Comparison of ENCODE assay signal across 24 cellular contexts in the genomic region with DNA sequence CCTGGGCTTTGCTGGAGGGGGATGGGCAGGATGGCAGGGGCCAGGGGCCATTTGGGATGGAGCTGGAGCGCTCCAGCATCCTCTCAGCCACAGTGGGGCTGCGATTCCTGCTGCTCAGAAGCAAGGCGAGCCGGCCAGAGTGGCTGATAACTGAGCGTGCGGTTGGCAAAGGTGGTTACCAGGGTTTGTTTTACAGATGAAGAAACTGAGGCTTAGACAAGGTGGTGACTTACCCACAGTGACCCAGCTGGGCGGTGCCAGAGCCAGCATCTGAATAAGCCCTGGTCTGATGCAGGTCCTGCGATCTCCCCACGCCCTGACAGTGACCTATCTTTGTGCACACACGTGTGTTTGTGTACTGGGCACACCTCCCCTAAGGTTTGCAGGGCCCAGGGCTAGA. TPM values are rescaled to one million over a fixed set of nuclear protein-coding genes. Genes with fewer than 3 reads are reported as not detected.
DNase-seq lines count a peak whose midpoint lies in the region; ATAC-seq and TF ChIP-seq lines count a peak whose summit lies in the region.
"Had no signal": no experiment of that assay in that cellular context is flagged by ENCODE, and none has a peak within 500 bp of the region (broad histone marks: within the 10 kb centered on the region; RNA-seq: fewer than 3 reads in every experiment).

No MANE protein-coding gene starts in this region.

- no peaks in the 10 kb centered on the region for H3K36me3 ChIP-seq in CD4-positive, CD25-positive, alpha-beta regulatory T cell (ENCODE audit: control insufficient read depth, insufficient read depth, low read length)
- no peaks in the 10 kb centered on the region for H3K36me3 ChIP-seq in naive thymus-derived CD4-positive, alpha-beta T cell (ENCODE audit: control insufficient read depth in 2 of 3, insufficient read depth in 3 of 3, low read length in 3 of 3)
- no peaks in the 10 kb centered on the region for H3K36me3 ChIP-seq in thyroid gland
- H3K36me3 ChIP-seq: suprapubic skin had no signal

- intact Hi-C loops in activated CD8-positive, alpha-beta T cell treated with anti-CD3 and anti-CD28 coated beads for 36 hours (cut with micrococcal nuclease): loop anchor here (10.0 kb wide), 1 partner anchor 64 kb away; no protein-coding TSS in a partner anchor
- intact Hi-C loops in naive thymus-derived CD4-positive, alpha-beta T cell (cut with micrococcal nuclease): loop anchor here in 1 of 2 donors (10.0 kb wide), 2 partner anchors 446 to 666 kb away; a partner anchor contains a TSS
- intact Hi-C loops in thyroid gland (cut with DNase I): no loop called here

- peaks cover 29% of the 10 kb centered on the region for H3K36me3 Mint-ChIP-seq in activated CD8-positive, alpha-beta T cell treated with anti-CD3 and anti-CD28 coated beads for 36 hours (ENCODE audit: low read depth)
- peaks cover 13% of the 10 kb centered on the region for H3K36me3 Mint-ChIP-seq in activated CD8-positive, alpha-beta T cell treated with anti-CD3 and anti-CD28 coated beads, Interleukin-2, amount 10 ng/mL, durations not matched to agents 7 days and 5 days (ENCODE audit: low read depth)
- peaks cover 4% of the 10 kb centered on the region for H3K36me3 Mint-ChIP-seq in CD4-positive, CD25-positive, alpha-beta regulatory T cell
- peaks cover 4% of the 10 kb centered on the region for H3K36me3 Mint-ChIP-seq in activated naive CD8-positive, alpha-beta T cell treated with anti-CD3 and anti-CD28 coated beads, Interleukin-2, amount 10 ng/mL, durations not matched to agents 7 days and 5 days
- H3K36me3 Mint-ChIP-seq in naive thymus-derived CD4-positive, alpha-beta T cell: peaks cover 0 to 20% (median 4%) of the 10 kb centered on the region in 5 donors
- H3K36me3 Mint-ChIP-seq in endothelial cell (ENCODE audit: low read depth, unreplicated experiment): no peaks in the 10 kb centered on the region

- TF ChIP-seq CTCF in activated CD8-positive, alpha-beta T cell treated with anti-CD3 and anti-CD28 coated beads for 36 hours (IDR thresholded peaks at IDR 0.05): no peak
- no peak for TF ChIP-seq CTCF in endothelial cell (IDR thresholded peaks at IDR 0.05; ENCODE audit: unreplicated experiment)
- TF ChIP-seq CTCF in thyroid gland (IDR thresholded peaks at IDR 0.05): no peak

- CTCF ChIA-PET in activated CD8-positive, alpha-beta T cell treated with anti-CD3 and anti-CD28 coated beads for 36 hours (lab: Charles Lee): interaction anchor here (1.0 to 1.6 kb wide), 3 partner anchors 19 to 34 kb away, joined by 3 to 5 read pairs (median 4); a partner anchor contains a TSS
- CTCF ChIA-PET in activated CD8-positive, alpha-beta T cell treated with anti-CD3 and anti-CD28 coated beads, Interleukin-2, amount 10 ng/mL, durations not matched to agents 7 days and 5 days (lab: Charles Lee): interaction anchor here (0.6 kb wide), 1 partner anchor 19 kb away, joined by 3 read pairs; no protein-coding TSS in a partner anchor
- CTCF ChIA-PET in naive thymus-derived CD4-positive, alpha-beta T cell (lab: Charles Lee): interaction anchor here (0.9 kb wide), 1 partner anchor 25 kb away, joined by 3 read pairs; a partner anchor contains a TSS

- 93 to 98% methylated on average over 10 of the region's 10 CpGs for WGBS in thyroid gland, 2 donors

- no peaks in the 10 kb centered on the region for H3K27me3 Mint-ChIP-seq in activated CD8-positive, alpha-beta T cell treated with anti-CD3 and anti-CD28 coated beads for 36 hours
- no peaks in the 10 kb centered on the region for H3K27me3 Mint-ChIP-seq in activated CD8-positive, alpha-beta T cell treated with anti-CD3 and anti-CD28 coated beads, Interleukin-2, amount 10 ng/mL, durations not matched to agents 7 days and 5 days (ENCODE audit: low read depth)
- H3K27me3 Mint-ChIP-seq in CD4-positive, CD25-positive, alpha-beta regulatory T cell: no peaks in the 10 kb centered on the region
- H3K27me3 Mint-ChIP-seq in activated naive CD8-positive, alpha-beta T cell treated with anti-CD3 and anti-CD28 coated beads, Interleukin-2, amount 10 ng/mL, durations not matched to agents 7 days and 5 days: no peaks in the 10 kb centered on the region
- H3K27me3 Mint-ChIP-seq in naive thymus-derived CD4-positive, alpha-beta T cell: no peaks in the 10 kb centered on the region
- H3K27me3 Mint-ChIP-seq in endothelial cell (ENCODE audit: unreplicated experiment): peaks cover 10% of the 10 kb centered on the region
- H3K27me3 Mint-ChIP-seq: progenitor cell of endocrine pancreas had no signal

- H3K4me1 Mint-ChIP-seq in activated CD8-positive, alpha-beta T cell treated with anti-CD3 and anti-CD28 coated beads for 36 hours (ENCODE audit: low read depth): peaks cover 79% of the 10 kb centered on the region
- H3K4me1 Mint-ChIP-seq in activated CD8-positive, alpha-beta T cell treated with anti-CD3 and anti-CD28 coated beads, Interleukin-2, amount 10 ng/mL, durations not matched to agents 7 days and 5 days (ENCODE audit: low read depth): peaks cover 73% of the 10 kb centered on the region
- peaks cover 25 to 91% (median 59%) of the 10 kb centered on the region in 4 donors for H3K4me1 Mint-ChIP-seq in CD4-positive, CD25-positive, alpha-beta regulatory T cell
- peaks cover 54% of the 10 kb centered on the region for H3K4me1 Mint-ChIP-seq in activated naive CD8-positive, alpha-beta T cell treated with anti-CD3 and anti-CD28 coated beads, Interleukin-2, amount 10 ng/mL, durations not matched to agents 7 days and 5 days
- H3K4me1 Mint-ChIP-seq in naive thymus-derived CD4-positive, alpha-beta T cell: peaks cover 42 to 84% (median 76%) of the 10 kb centered on the region in 7 donors
- peaks cover 40% of the 10 kb centered on the region for H3K4me1 Mint-ChIP-seq in endothelial cell (ENCODE audit: unreplicated experiment)

- H3K4me1 ChIP-seq in CD4-positive, CD25-positive, alpha-beta regulatory T cell (ENCODE audit: control insufficient read depth, insufficient read depth, low read length, poor library complexity, severe bottlenecking): peaks cover 92% of the 10 kb centered on the region
- H3K4me1 ChIP-seq in naive thymus-derived CD4-positive, alpha-beta T cell (ENCODE audit: control insufficient read depth in 2 of 2, insufficient read depth in 2 of 2, low read length in 2 of 2): peaks cover 38 to 56% of the 10 kb centered on the region in 2 donors
- peaks cover 20 to 36% of the 10 kb centered on the region in 2 donors for H3K4me1 ChIP-seq in thyroid gland

- peak overlapping the region; percentile 47 for H3K27ac ChIP-seq in CD4-positive, CD25-positive, alpha-beta regulatory T cell (ENCODE audit: insufficient read depth, low read length, poor library complexity, severe bottlenecking)
- H3K27ac ChIP-seq in naive thymus-derived CD4-positive, alpha-beta T cell (ENCODE audit: low read depth, low read length): no peak overlapping the region
- no peak overlapping the region for H3K27ac ChIP-seq in thyroid gland
- H3K27ac ChIP-seq: suprapubic skin had no signal

- no peak overlapping the region for H3K4me3 ChIP-seq in CD4-positive, CD25-positive, alpha-beta regulatory T cell (ENCODE audit: low read depth, low read length)
- no peak overlapping the region for H3K4me3 ChIP-seq in naive thymus-derived CD4-positive, alpha-beta T cell (ENCODE audit: low read length)
- H3K4me3 ChIP-seq in thyroid gland (replicated peaks in 1 of 3): no peak overlapping the region
- H3K4me3 ChIP-seq: smooth muscle cell, suprapubic skin had no signal

- no peak for TF ChIP-seq POLR2A in thyroid gland (IDR thresholded peaks at IDR 0.05)

- POLR2A ChIA-PET in activated CD8-positive, alpha-beta T cell treated with anti-CD3 and anti-CD28 coated beads for 36 hours (lab: Charles Lee): interaction anchor here (0.8 to 2.3 kb wide), 3 partner anchors 18 to 33 kb away, joined by 3 to 16 read pairs (median 3); a partner anchor contains a TSS
- POLR2A ChIA-PET in activated CD8-positive, alpha-beta T cell treated with anti-CD3 and anti-CD28 coated beads, Interleukin-2, amount 10 ng/mL, durations not matched to agents 7 days and 5 days (lab: Charles Lee): interaction anchor here (3.2 kb wide), 1 partner anchor 25 kb away, joined by 13 read pairs; a partner anchor contains a TSS
- POLR2A ChIA-PET in activated naive CD8-positive, alpha-beta T cell treated with anti-CD3 and anti-CD28 coated beads, Interleukin-2, amount 10 ng/mL, durations not matched to agents 7 days and 5 days (lab: Charles Lee): interaction anchor here (0.7 to 2.0 kb wide), 3 partner anchors 25 to 63 kb away, joined by 3 to 9 read pairs (median 3); a partner anchor contains a TSS
- POLR2A ChIA-PET in naive thymus-derived CD4-positive, alpha-beta T cell (lab: Charles Lee): interaction anchor here (0.6 to 12.2 kb wide), 7 partner anchors 8 to 448 kb away, joined by 3 to 253 read pairs (median 4); a partner anchor contains a TSS

- H3K27ac Mint-ChIP-seq in activated CD8-positive, alpha-beta T cell treated with anti-CD3 and anti-CD28 coated beads for 36 hours: peak overlapping the region; percentile 56
- H3K27ac Mint-ChIP-seq in activated CD8-positive, alpha-beta T cell treated with anti-CD3 and anti-CD28 coated beads, Interleukin-2, amount 10 ng/mL, durations not matched to agents 7 days and 5 days: no peak overlapping the region
- H3K27ac Mint-ChIP-seq in CD4-positive, CD25-positive, alpha-beta regulatory T cell: peak overlapping the region; percentile 39 to 95 (median 91)
- H3K27ac Mint-ChIP-seq in activated naive CD8-positive, alpha-beta T cell treated with anti-CD3 and anti-CD28 coated beads, Interleukin-2, amount 10 ng/mL, durations not matched to agents 7 days and 5 days: peak overlapping the region; percentile 20
- peak overlapping the region in 8 of 9 donors; percentile 46 to 95 (median 76) for H3K27ac Mint-ChIP-seq in naive thymus-derived CD4-positive, alpha-beta T cell
- H3K27ac Mint-ChIP-seq in endothelial cell (ENCODE audit: unreplicated experiment): no peak overlapping the region
- H3K27ac Mint-ChIP-seq: endodermal cell, HFFc6, nephron progenitor cell, progenitor cell of endocrine pancreas had no signal

- peaks cover 3% of the 10 kb centered on the region for H3K9me3 Mint-ChIP-seq in activated CD8-positive, alpha-beta T cell treated with anti-CD3 and anti-CD28 coated beads for 36 hours
- no peaks in the 10 kb centered on the region for H3K9me3 Mint-ChIP-seq in activated CD8-positive, alpha-beta T cell treated with anti-CD3 and anti-CD28 coated beads, Interleukin-2, amount 10 ng/mL, durations not matched to agents 7 days and 5 days (ENCODE audit: insufficient read depth)
- peaks cover 0 to 3% (median 0%) of the 10 kb centered on the region in 7 donors for H3K9me3 Mint-ChIP-seq in CD4-positive, CD25-positive, alpha-beta regulatory T cell
- H3K9me3 Mint-ChIP-seq in activated naive CD8-positive, alpha-beta T cell treated with anti-CD3 and anti-CD28 coated beads, Interleukin-2, amount 10 ng/mL, durations not matched to agents 7 days and 5 days: no peaks in the 10 kb centered on the region
- peaks cover 0 to 6% (median 0%) of the 10 kb centered on the region in 11 donors for H3K9me3 Mint-ChIP-seq in naive thymus-derived CD4-positive, alpha-beta T cell
- no peaks in the 10 kb centered on the region for H3K9me3 Mint-ChIP-seq in endothelial cell (ENCODE audit: unreplicated experiment)
- H3K9me3 Mint-ChIP-seq: HFFc6, nephron progenitor cell had no signal

- no peak for ATAC-seq in activated CD8-positive, alpha-beta T cell treated with anti-CD3 and anti-CD28 coated beads for 36 hours
- ATAC-seq in activated CD8-positive, alpha-beta T cell treated with anti-CD3 and anti-CD28 coated beads, Interleukin-2, amount 10 ng/mL, durations not matched to agents 7 days and 5 days: no peak
- ATAC-seq in CD4-positive, CD25-positive, alpha-beta regulatory T cell (ENCODE audit: low read depth in 2 of 2): no peak
- ATAC-seq in activated naive CD8-positive, alpha-beta T cell treated with anti-CD3 and anti-CD28 coated beads, Interleukin-2, amount 10 ng/mL, durations not matched to agents 7 days and 5 days (ENCODE audit: low read depth): no peak
- no peak for ATAC-seq in naive thymus-derived CD4-positive, alpha-beta T cell
- ATAC-seq: activated CD4-positive, CD25-positive, alpha-beta regulatory T cell treated with anti-CD3 and anti-CD28 coated beads, Interleukin-2, amount 50 U/mL, for 24 hours had no signal

- H3K27me3 ChIP-seq in CD4-positive, CD25-positive, alpha-beta regulatory T cell (ENCODE audit: control insufficient read depth, insufficient read depth, low read length): no peaks in the 10 kb centered on the region
- H3K27me3 ChIP-seq in naive thymus-derived CD4-positive, alpha-beta T cell (ENCODE audit: control insufficient read depth in 2 of 2, insufficient read depth in 2 of 2, low read length in 2 of 2): no peaks in the 10 kb centered on the region
- H3K27me3 ChIP-seq in thyroid gland: no peaks in the 10 kb centered on the region
- H3K27me3 ChIP-seq: suprapubic skin had no signal

- no peaks in the 10 kb centered on the region for H3K9me3 ChIP-seq in CD4-positive, CD25-positive, alpha-beta regulatory T cell (ENCODE audit: control insufficient read depth in 2 of 2, low read length in 2 of 2)
- H3K9me3 ChIP-seq in naive thymus-derived CD4-positive, alpha-beta T cell (ENCODE audit: control insufficient read depth in 2 of 3, low read length in 3 of 3): no peaks in the 10 kb centered on the region
- H3K9me3 ChIP-seq in thyroid gland: no peaks in the 10 kb centered on the region
- H3K9me3 ChIP-seq: suprapubic skin had no signal

- H3K4me3 Mint-ChIP-seq in activated CD8-positive, alpha-beta T cell treated with anti-CD3 and anti-CD28 coated beads for 36 hours: no peak overlapping the region
- H3K4me3 Mint-ChIP-seq in activated CD8-positive, alpha-beta T cell treated with anti-CD3 and anti-CD28 coated beads, Interleukin-2, amount 10 ng/mL, durations not matched to agents 7 days and 5 days: no peak overlapping the region
- peak overlapping the region; percentile 13 to 50 (median 40) for H3K4me3 Mint-ChIP-seq in CD4-positive, CD25-positive, alpha-beta regulatory T cell
- H3K4me3 Mint-ChIP-seq in activated naive CD8-positive, alpha-beta T cell treated with anti-CD3 and anti-CD28 coated beads, Interleukin-2, amount 10 ng/mL, durations not matched to agents 7 days and 5 days: no peak overlapping the region
- H3K4me3 Mint-ChIP-seq in naive thymus-derived CD4-positive, alpha-beta T cell: no peak overlapping the region
- H3K4me3 Mint-ChIP-seq in endothelial cell (ENCODE audit: unreplicated experiment): no peak overlapping the region
- H3K4me3 Mint-ChIP-seq: endodermal cell, HFFc6, nephron progenitor cell had no signal

- no peak for DNase-seq in activated CD8-positive, alpha-beta T cell treated with anti-CD3 and anti-CD28 coated beads for 36 hours
- DNase-seq in activated CD8-positive, alpha-beta T cell treated with anti-CD3 and anti-CD28 coated beads, Interleukin-2, amount 10 ng/mL, durations not matched to agents 7 days and 5 days: no peak
- no peak for DNase-seq in CD4-positive, CD25-positive, alpha-beta regulatory T cell
- DNase-seq in activated naive CD8-positive, alpha-beta T cell treated with anti-CD3 and anti-CD28 coated beads, Interleukin-2, amount 10 ng/mL, durations not matched to agents 7 days and 5 days: no peak
- DNase-seq in naive thymus-derived CD4-positive, alpha-beta T cell: no peak
- DNase-seq in COR-L47 (lab: John Stamatoyannopoulos, UW) (no peak), endothelial cell (ENCODE audit: low spot score) (no peak), thyroid gland (no peak)
- DNase-seq: activated CD8-positive, alpha-beta memory T cell treated with anti-CD3 and anti-CD28 coated beads, Interleukin-2, amount 50 U/mL, for 48 hours; DMS79; endodermal cell; HFFc6; NCI-H1694; NCI-H2227 treated with DMSO at 0.1 percent for 48 hours; nephron progenitor cell; stimulated activated CD4-positive, alpha-beta T cell treated with anti-CD3 and anti-CD28 coated beads, Interleukin-4, amount 100 ng/mL, for 24 hours; T1000 had no signal

RNA-seq across cellular contexts. Expression of a gene that starts 5.9 kb away (rescaled TPM):
- 10 to 100 TPM; 39.1 to 43.6 TPM for total RNA-seq in activated CD8-positive, alpha-beta T cell treated with anti-CD3 and anti-CD28 coated beads for 36 hours
- 10 to 100 TPM; 35.6 to 40.6 TPM for total RNA-seq in activated CD8-positive, alpha-beta T cell treated with anti-CD3 and anti-CD28 coated beads, Interleukin-2, amount 10 ng/mL, durations not matched to agents 7 days and 5 days
- total RNA-seq in CD4-positive, CD25-positive, alpha-beta regulatory T cell: 24.5 TPM
- 10 to 100 TPM; 24.7 to 31.1 (median 27.2) TPM for polyA plus RNA-seq in CD4-positive, CD25-positive, alpha-beta regulatory T cell
- 10 to 100 TPM; 37.3 to 37.6 TPM for total RNA-seq in activated naive CD8-positive, alpha-beta T cell treated with anti-CD3 and anti-CD28 coated beads, Interleukin-2, amount 10 ng/mL, durations not matched to agents 7 days and 5 days
- total RNA-seq in naive thymus-derived CD4-positive, alpha-beta T cell: 10 to 100 TPM; 12.3 to 37.0 (median 26.7) TPM
- polyA plus RNA-seq in naive thymus-derived CD4-positive, alpha-beta T cell: 10 to 100 TPM; 15.7 to 26.5 TPM
- 35.6 TPM for total RNA-seq in endothelial cell (ENCODE audit: unreplicated experiment)
- 10 to 100 TPM; 14.6 to 24.7 (median 18.0) TPM for total RNA-seq in thyroid gland

RNA-seq across cellular contexts. Expression of a gene that starts 24.5 kb away (rescaled TPM):
- 100 to 1,000 TPM; 134 to 140 TPM for total RNA-seq in activated CD8-positive, alpha-beta T cell treated with anti-CD3 and anti-CD28 coated beads for 36 hours
- 10 to 100 TPM; 85.8 to 86.5 TPM for total RNA-seq in activated CD8-positive, alpha-beta T cell treated with anti-CD3 and anti-CD28 coated beads, Interleukin-2, amount 10 ng/mL, durations not matched to agents 7 days and 5 days
- 235 TPM for total RNA-seq in CD4-positive, CD25-positive, alpha-beta regulatory T cell
- 10 to 100 TPM; 57.3 to 75.8 (median 73.8) TPM for polyA plus RNA-seq in CD4-positive, CD25-positive, alpha-beta regulatory T cell
- 100 to 1,000 TPM; 131 to 134 TPM for total RNA-seq in activated naive CD8-positive, alpha-beta T cell treated with anti-CD3 and anti-CD28 coated beads, Interleukin-2, amount 10 ng/mL, durations not matched to agents 7 days and 5 days
- total RNA-seq in naive thymus-derived CD4-positive, alpha-beta T cell: 100 to 1,000 TPM; 182 to 253 (median 204) TPM
- polyA plus RNA-seq in naive thymus-derived CD4-positive, alpha-beta T cell: 10 to 100 TPM; 52.5 to 65.1 TPM
- total RNA-seq in endothelial cell (ENCODE audit: unreplicated experiment) (0.26 TPM), thyroid gland (10 to 100 TPM; 36.3 to 47.5 (median 46.7) TPM)
- total RNA-seq: smooth muscle cell had no signal
- polyA plus RNA-seq: smooth muscle cell had no signal

RNA-seq across cellular contexts. Expression of a gene that starts 50.6 kb away (rescaled TPM):
- total RNA-seq in activated CD8-positive, alpha-beta T cell treated with anti-CD3 and anti-CD28 coated beads for 36 hours: not detected
- not detected for total RNA-seq in activated CD8-positive, alpha-beta T cell treated with anti-CD3 and anti-CD28 coated beads, Interleukin-2, amount 10 ng/mL, durations not matched to agents 7 days and 5 days
- total RNA-seq in CD4-positive, CD25-positive, alpha-beta regulatory T cell: not detected
- not detected for polyA plus RNA-seq in CD4-positive, CD25-positive, alpha-beta regulatory T cell
- not detected for total RNA-seq in activated naive CD8-positive, alpha-beta T cell treated with anti-CD3 and anti-CD28 coated beads, Interleukin-2, amount 10 ng/mL, durations not matched to agents 7 days and 5 days
- not detected for total RNA-seq in naive thymus-derived CD4-positive, alpha-beta T cell
- polyA plus RNA-seq in naive thymus-derived CD4-positive, alpha-beta T cell: not detected
- total RNA-seq in endothelial cell (ENCODE audit: unreplicated experiment) (not detected), thyroid gland (not detected)
- total RNA-seq: A673, endodermal cell, lung microvascular endothelial cell, SK-MEL-5 had no signal

RNA-seq across cellular contexts. Expression of a gene that starts 52.1 kb away (rescaled TPM):
- total RNA-seq in activated CD8-positive, alpha-beta T cell treated with anti-CD3 and anti-CD28 coated beads for 36 hours: 1 to 10 TPM; 1.8 to 3.1 TPM
- total RNA-seq in activated CD8-positive, alpha-beta T cell treated with anti-CD3 and anti-CD28 coated beads, Interleukin-2, amount 10 ng/mL, durations not matched to agents 7 days and 5 days: 1 to 10 TPM; 3.7 to 4.0 TPM
- total RNA-seq in CD4-positive, CD25-positive, alpha-beta regulatory T cell: 0.79 TPM
- 10 to 100 TPM; 11.7 to 18.1 (median 15.4) TPM for polyA plus RNA-seq in CD4-positive, CD25-positive, alpha-beta regulatory T cell
- 1 to 10 TPM; 3.0 to 4.1 TPM for total RNA-seq in activated naive CD8-positive, alpha-beta T cell treated with anti-CD3 and anti-CD28 coated beads, Interleukin-2, amount 10 ng/mL, durations not matched to agents 7 days and 5 days
- 1 to 10 TPM; 2.0 to 3.7 (median 2.5) TPM for total RNA-seq in naive thymus-derived CD4-positive, alpha-beta T cell
- polyA plus RNA-seq in naive thymus-derived CD4-positive, alpha-beta T cell: 10 to 100 TPM; 12.5 to 20.5 TPM
- total RNA-seq in endothelial cell (ENCODE audit: unreplicated experiment) (not detected), thyroid gland (1 to 10 TPM in 2 of 4 donors, under 1 TPM in 1, not detected in 1; 0.98 to 2.5 (median 2.0) TPM)
- total RNA-seq: A673, HFFc6, SK-MEL-5, smooth muscle cell had no signal

RNA-seq across cellular contexts. Expression of a gene that starts 54.3 kb away (rescaled TPM):
- 10 to 100 TPM; 39.0 to 40.6 TPM for total RNA-seq in activated CD8-positive, alpha-beta T cell treated with anti-CD3 and anti-CD28 coated beads for 36 hours
- total RNA-seq in activated CD8-positive, alpha-beta T cell treated with anti-CD3 and anti-CD28 coated beads, Interleukin-2, amount 10 ng/mL, durations not matched to agents 7 days and 5 days: 10 to 100 TPM; 55.9 to 66.8 TPM
- 66.6 TPM for total RNA-seq in CD4-positive, CD25-positive, alpha-beta regulatory T cell
- 10 to 100 TPM; 16.8 to 23.7 (median 17.3) TPM for polyA plus RNA-seq in CD4-positive, CD25-positive, alpha-beta regulatory T cell
- total RNA-seq in activated naive CD8-positive, alpha-beta T cell treated with anti-CD3 and anti-CD28 coated beads, Interleukin-2, amount 10 ng/mL, durations not matched to agents 7 days and 5 days: 10 to 100 TPM; 86.5 to 88.9 TPM
- total RNA-seq in naive thymus-derived CD4-positive, alpha-beta T cell: 10 to 100 TPM; 55.8 to 91.2 (median 72.6) TPM
- 10 to 100 TPM; 12.7 to 29.9 TPM for polyA plus RNA-seq in naive thymus-derived CD4-positive, alpha-beta T cell
- total RNA-seq in endothelial cell (ENCODE audit: unreplicated experiment): 32.3 TPM
- 10 to 100 TPM; 29.3 to 39.9 (median 38.0) TPM for total RNA-seq in thyroid gland

Comparison
In these comparisons a context has a peak if more than half of its experiments do, and no peak if none do; other contexts are left out.
1. H3K27ac Mint-ChIP-seq: peak in activated CD8-positive, alpha-beta T cell treated with anti-CD3 and anti-CD28 coated beads for 36 hours (single experiment), CD4-positive, CD25-positive, alpha-beta regulatory T cell (3 of 3), activated naive CD8-positive, alpha-beta T cell treated with anti-CD3 and anti-CD28 coated beads, Interleukin-2, amount 10 ng/mL, durations not matched to agents 7 days and 5 days (single experiment) and naive thymus-derived CD4-positive, alpha-beta T cell (8 of 9); none in activated CD8-positive, alpha-beta T cell treated with anti-CD3 and anti-CD28 coated beads, Interleukin-2, amount 10 ng/mL, durations not matched to agents 7 days and 5 days (single experiment) and endothelial cell (single experiment).
2. H3K4me3 Mint-ChIP-seq: peak in CD4-positive, CD25-positive, alpha-beta regulatory T cell (4 of 4); none in activated CD8-positive, alpha-beta T cell treated with anti-CD3 and anti-CD28 coated beads for 36 hours (single experiment), activated CD8-positive, alpha-beta T cell treated with anti-CD3 and anti-CD28 coated beads, Interleukin-2, amount 10 ng/mL, durations not matched to agents 7 days and 5 days (single experiment), activated naive CD8-positive, alpha-beta T cell treated with anti-CD3 and anti-CD28 coated beads, Interleukin-2, amount 10 ng/mL, durations not matched to agents 7 days and 5 days (single experiment), naive thymus-derived CD4-positive, alpha-beta T cell (0 of 10) and endothelial cell (single experiment).
3. RNA of a gene that starts 24.5 kb away (total RNA-seq): 235 TPM in CD4-positive, CD25-positive, alpha-beta regulatory T cell (single experiment), 182 to 253 TPM in naive thymus-derived CD4-positive, alpha-beta T cell, 134 to 140 TPM in activated CD8-positive, alpha-beta T cell treated with anti-CD3 and anti-CD28 coated beads for 36 hours, 131 to 134 TPM in activated naive CD8-positive, alpha-beta T cell treated with anti-CD3 and anti-CD28 coated beads, Interleukin-2, amount 10 ng/mL, durations not matched to agents 7 days and 5 days, 85.8 to 86.5 TPM in activated CD8-positive, alpha-beta T cell treated with anti-CD3 and anti-CD28 coated beads, Interleukin-2, amount 10 ng/mL, durations not matched to agents 7 days and 5 days and 36.3 to 47.5 TPM in thyroid gland; 0.26 TPM in endothelial cell (single experiment); every median in the first group is over 10 times any median in the second.